Comparison of ENCODE assay signal across 9 cellular contexts in the genomic region with DNA sequence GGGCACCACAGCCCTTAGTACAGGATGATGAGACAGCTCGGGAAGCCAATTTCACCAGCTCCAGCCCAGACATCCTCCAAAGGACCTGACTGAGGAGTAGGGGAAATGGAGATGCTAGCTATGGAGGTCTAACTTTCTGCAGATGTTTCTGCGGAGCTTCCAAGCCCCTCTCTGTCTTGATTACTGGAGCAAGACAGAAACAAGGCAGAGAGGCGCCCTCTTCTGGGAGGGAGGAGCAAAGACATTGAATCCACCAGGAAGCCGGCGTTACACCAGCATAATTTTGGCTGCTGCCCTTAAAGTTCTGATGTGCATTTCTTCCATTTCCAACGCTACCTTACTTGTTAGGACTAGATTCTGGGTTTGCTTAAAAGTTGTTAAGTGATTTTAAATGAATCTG.
DNase-seq lines count a peak whose midpoint lies in the region; ATAC-seq, FAIRE-seq and TF ChIP-seq lines count a peak whose summit lies in the region.
"Had no signal": no experiment of that assay in that cellular context is flagged by ENCODE, and none has a peak within 500 bp of the region (broad histone marks: within the 10 kb centered on the region; RNA-seq: fewer than 3 reads in every experiment).

No MANE protein-coding gene starts in this region.

- no peak for TF ChIP-seq POLR2A in suprapubic skin (IDR thresholded peaks at IDR 0.05)

- H3K36me3 ChIP-seq in bronchial epithelial cell (ENCODE audit: control insufficient read depth, insufficient read depth, low read length) (no peaks in the 10 kb centered on the region), smooth muscle cell (ENCODE audit: low read depth) (no peaks in the 10 kb centered on the region), suprapubic skin (no peaks in the 10 kb centered on the region)

- no peaks in the 10 kb centered on the region for H4K20me1 ChIP-seq in smooth muscle cell (ENCODE audit: low read depth)

- peaks cover 48% of the 10 kb centered on the region for H3K27me3 ChIP-seq in bronchial epithelial cell (ENCODE audit: control insufficient read depth, insufficient read depth, low read length)
- H3K27me3 ChIP-seq in smooth muscle cell (ENCODE audit: low read depth) = peaks cover 91% of the 10 kb centered on the region
- peaks cover 87% of the 10 kb centered on the region for H3K27me3 ChIP-seq in suprapubic skin

- H3F3A ChIP-seq in smooth muscle cell (ENCODE audit: low read depth) = no peaks in the 10 kb centered on the region

- WGBS in smooth muscle cell (ENCODE audit: low lambda C conversion rate) = 16% methylated on average over 6 of the region's 6 CpGs
- 3% methylated on average over 5 of the region's 6 CpGs for WGBS in suprapubic skin

- TF ChIP-seq EP300 in suprapubic skin (IDR thresholded peaks at IDR 0.05) = no peak

- no peak overlapping the region for H2AFZ ChIP-seq in smooth muscle cell (ENCODE audit: low read depth)

- H3K4me2 ChIP-seq in smooth muscle cell = no peak overlapping the region

- peaks cover 1% of the 10 kb centered on the region for H3K36me3 Mint-ChIP-seq in activated naive CD4-positive, alpha-beta T cell treated with anti-CD3 and anti-CD28 coated beads, Interleukin-2, amount 10 ng/mL, durations not matched to agents 7 days and 5 days
- peaks cover 5% of the 10 kb centered on the region for H3K36me3 Mint-ChIP-seq in stimulated activated effector memory CD8-positive, alpha-beta T cell treated with anti-CD3 and anti-CD28 coated beads, Interleukin-12 subunit alpha, Interleukin-12 subunit beta, amount 100 ng/mL, for 72 hours

- H3K4me3 Mint-ChIP-seq in activated naive CD4-positive, alpha-beta T cell treated with anti-CD3 and anti-CD28 coated beads, Interleukin-2, amount 10 ng/mL, durations not matched to agents 7 days and 5 days = no peak overlapping the region
- H3K4me3 Mint-ChIP-seq in stimulated activated effector memory CD8-positive, alpha-beta T cell treated with anti-CD3 and anti-CD28 coated beads, Interleukin-12 subunit alpha, Interleukin-12 subunit beta, amount 100 ng/mL, for 72 hours = no peak overlapping the region
- H3K4me3 Mint-ChIP-seq: activated B cell treated with CpG ODN at 0.5 μM for 24 hours had no signal

- H3K4me1 Mint-ChIP-seq in activated naive CD4-positive, alpha-beta T cell treated with anti-CD3 and anti-CD28 coated beads, Interleukin-2, amount 10 ng/mL, durations not matched to agents 7 days and 5 days = peaks cover 17% of the 10 kb centered on the region
- peaks cover 30% of the 10 kb centered on the region for H3K4me1 Mint-ChIP-seq in stimulated activated effector memory CD8-positive, alpha-beta T cell treated with anti-CD3 and anti-CD28 coated beads, Interleukin-12 subunit alpha, Interleukin-12 subunit beta, amount 100 ng/mL, for 72 hours

- no peak overlapping the region for H3K27ac Mint-ChIP-seq in activated naive CD4-positive, alpha-beta T cell treated with anti-CD3 and anti-CD28 coated beads, Interleukin-2, amount 10 ng/mL, durations not matched to agents 7 days and 5 days
- H3K27ac Mint-ChIP-seq in stimulated activated effector memory CD8-positive, alpha-beta T cell treated with anti-CD3 and anti-CD28 coated beads, Interleukin-12 subunit alpha, Interleukin-12 subunit beta, amount 100 ng/mL, for 72 hours = no peak overlapping the region
- H3K27ac Mint-ChIP-seq: activated B cell treated with CpG ODN at 0.5 μM for 24 hours had no signal

- CTCF ChIA-PET in activated naive CD4-positive, alpha-beta T cell treated with anti-CD3 and anti-CD28 coated beads, Interleukin-2, amount 10 ng/mL, durations not matched to agents 7 days and 5 days (lab: Charles Lee) = interaction anchor here (0.7 to 2.4 kb wide), 8 partner anchors 9 to 278 kb away, joined by 3 to 11 read pairs (median 4); no protein-coding TSS in a partner anchor

- H3K4me3 ChIP-seq in bronchial epithelial cell (ENCODE audit: low read depth, low read length) (no peak overlapping the region), smooth muscle cell (no peak overlapping the region), suprapubic skin (no peak overlapping the region)

- H3K4me1 ChIP-seq in smooth muscle cell (ENCODE audit: low read depth) (peaks cover 20% of the 10 kb centered on the region), suprapubic skin (peaks cover 24% of the 10 kb centered on the region)

- DNase-seq in activated naive CD4-positive, alpha-beta T cell treated with anti-CD3 and anti-CD28 coated beads, Interleukin-2, amount 10 ng/mL, durations not matched to agents 7 days and 5 days = peak; percentile 31
- DNase-seq in activated naive CD4-positive, alpha-beta T cell treated with Interleukin-2 at 50 U/mL for 16 hours = no peak
- DNase-seq in NCI-H146 (lab: John Stamatoyannopoulos, UW) (peak; percentile 52), bronchial epithelial cell (ENCODE audit: low read depth) (no peak), smooth muscle cell (lab: John Stamatoyannopoulos, UW; ENCODE audit: unreplicated experiment) (no peak), suprapubic skin (ENCODE audit: low spot score in 2 of 2) (no peak), DMS114 treated with DMSO at 0.1 percent for 48 hours (lab: John Stamatoyannopoulos, UW; ENCODE audit: unreplicated experiment) (no peak)
- DNase-seq in stimulated activated effector memory CD8-positive, alpha-beta T cell treated with anti-CD3 and anti-CD28 coated beads, Interleukin-12 subunit alpha, Interleukin-12 subunit beta, amount 100 ng/mL, for 72 hours (ENCODE audit: low spot score in 2 of 2) = no peak
- DNase-seq: activated B cell treated with CpG ODN at 0.5 μM for 24 hours had no signal

- H3K79me2 ChIP-seq in smooth muscle cell (ENCODE audit: low read depth) = no peaks in the 10 kb centered on the region

- no peak overlapping the region for H3K27ac ChIP-seq in smooth muscle cell (ENCODE audit: low read depth)
- H3K27ac ChIP-seq in suprapubic skin = no peak overlapping the region

- TF ChIP-seq CTCF in bronchial epithelial cell (IDR thresholded peaks at IDR 0.05; ENCODE audit: insufficient read depth, low read length, severe bottlenecking) (peak; percentile 74), smooth muscle cell (IDR thresholded peaks at IDR 0.05; ENCODE audit: borderline replicate concordance, insufficient read depth, poor library complexity, severe bottlenecking) (peak; percentile 50), suprapubic skin (IDR thresholded peaks at IDR 0.05) (peak in 1 of 2 donors; percentile 19)

- ATAC-seq in stimulated activated effector memory CD8-positive, alpha-beta T cell treated with anti-CD3 and anti-CD28 coated beads, Interleukin-12 subunit alpha, Interleukin-12 subunit beta, amount 100 ng/mL, for 72 hours = no peak

- H3K9me3 Mint-ChIP-seq in activated naive CD4-positive, alpha-beta T cell treated with anti-CD3 and anti-CD28 coated beads, Interleukin-2, amount 10 ng/mL, durations not matched to agents 7 days and 5 days = no peaks in the 10 kb centered on the region
- H3K9me3 Mint-ChIP-seq in stimulated activated effector memory CD8-positive, alpha-beta T cell treated with anti-CD3 and anti-CD28 coated beads, Interleukin-12 subunit alpha, Interleukin-12 subunit beta, amount 100 ng/mL, for 72 hours = peaks cover 2% of the 10 kb centered on the region

- peaks cover 73% of the 10 kb centered on the region for H3K27me3 Mint-ChIP-seq in activated naive CD4-positive, alpha-beta T cell treated with anti-CD3 and anti-CD28 coated beads, Interleukin-2, amount 10 ng/mL, durations not matched to agents 7 days and 5 days

- H3K9me3 ChIP-seq in smooth muscle cell (replicated peaks; ENCODE audit: low read depth) (no peaks in the 10 kb centered on the region), suprapubic skin (no peaks in the 10 kb centered on the region)

- FAIRE-seq in bronchial epithelial cell (lab: Jason Lieb, UNC) = no peak

- no peak overlapping the region for H3K9ac ChIP-seq in smooth muscle cell (ENCODE audit: low read depth)

Comparison
In these comparisons a context has a peak if more than half of its experiments do, and no peak if none do; other contexts are left out.
1. DNase-seq: peak in activated naive CD4-positive, alpha-beta T cell treated with anti-CD3 and anti-CD28 coated beads, Interleukin-2, amount 10 ng/mL, durations not matched to agents 7 days and 5 days (single experiment) and NCI-H146 (single experiment); none in activated naive CD4-positive, alpha-beta T cell treated with Interleukin-2 at 50 U/mL for 16 hours (single experiment), bronchial epithelial cell (single experiment), smooth muscle cell (single experiment), suprapubic skin (0 of 2), DMS114 treated with DMSO at 0.1 percent for 48 hours (single experiment) and stimulated activated effector memory CD8-positive, alpha-beta T cell treated with anti-CD3 and anti-CD28 coated beads, Interleukin-12 subunit alpha, Interleukin-12 subunit beta, amount 100 ng/mL, for 72 hours (0 of 2).